ENCODE assay signal across 27 cellular contexts in the genomic region with DNA sequence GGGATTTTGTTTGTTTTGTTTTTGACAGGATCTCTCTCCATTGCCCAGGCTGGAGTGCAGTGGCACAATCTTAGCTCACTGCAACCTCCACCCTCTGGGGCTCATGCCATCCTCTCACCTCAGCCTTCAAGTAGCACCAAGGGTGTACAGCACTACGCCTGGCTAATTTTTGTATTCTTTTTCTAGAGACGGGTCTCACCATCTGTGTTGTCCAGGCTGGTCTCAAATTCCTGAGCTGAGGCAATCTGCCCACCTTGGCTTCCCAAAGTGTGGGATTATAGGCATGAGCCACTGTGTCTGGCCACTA.
"Had no signal": no experiment of that assay in that cellular context is flagged by ENCODE, and none has a peak within 500 bp of the region (broad histone marks: within the 10 kb centered on the region; RNA-seq: fewer than 3 reads in every experiment).

No MANE protein-coding gene starts in this region.

- H3K4me1 ChIP-seq: adrenal gland, ascending aorta, esophagus muscularis mucosa, foreskin keratinocyte, lower lobe of right lung, tibial nerve had no signal

- H3K4me1 Mint-ChIP-seq: activated CD4-positive, alpha-beta T cell treated with anti-CD3 and anti-CD28 coated beads for 36 hours; activated naive CD8-positive, alpha-beta T cell treated with anti-CD3 and anti-CD28 coated beads for 36 hours; brain had no signal

- H3K4me3 ChIP-seq: adrenal gland, ascending aorta, esophagus muscularis mucosa, heart right ventricle, lower lobe of right lung, right atrium auricular region, spleen, tibial nerve had no signal

- H3K27ac ChIP-seq: adrenal gland, ascending aorta, esophagus muscularis mucosa, foreskin keratinocyte, heart right ventricle, lower lobe of right lung, right atrium auricular region, tibial nerve had no signal

- H3K27ac Mint-ChIP-seq: activated CD4-positive, alpha-beta T cell treated with anti-CD3 and anti-CD28 coated beads for 36 hours; activated naive CD4-positive, alpha-beta T cell treated with anti-CD3 and anti-CD28 coated beads for 36 hours; activated naive CD8-positive, alpha-beta T cell treated with anti-CD3 and anti-CD28 coated beads for 36 hours; activated T-helper 1 cell treated with anti-CD3 and anti-CD28 coated beads, Interleukin-12 subunit alpha, Interleukin-12 subunit beta, Interleukin-2, Interleukin-4 antibody, amounts not matched to agents 30 ng/mL and 10 ng/mL and 1 ng/mL, durations not matched to agents 14 hours and 24 hours and 36 hours; brain; T-helper 2 cell treated with Interferon-gamma antibody and Interleukin-4, amounts not matched to agents 5 μg/mL and 100 μg/mL, for 36 hours had no signal

- ATAC-seq: activated CD4-positive, alpha-beta T cell treated with anti-CD3 and anti-CD28 coated beads for 36 hours; foreskin keratinocyte; heart right ventricle; left lobe of liver had no signal

- H3K36me3 ChIP-seq: adrenal gland, ascending aorta, esophagus muscularis mucosa, lower lobe of right lung, right atrium auricular region, tibial nerve had no signal

- H3K4me3 Mint-ChIP-seq: activated B cell treated with CpG ODN at 0.5 μM for 24 hours; activated CD4-positive, alpha-beta T cell treated with anti-CD3 and anti-CD28 coated beads for 36 hours; activated naive CD4-positive, alpha-beta T cell treated with anti-CD3 and anti-CD28 coated beads for 36 hours; activated naive CD8-positive, alpha-beta T cell treated with anti-CD3 and anti-CD28 coated beads for 36 hours; activated T-helper 1 cell treated with anti-CD3 and anti-CD28 coated beads, Interleukin-12 subunit alpha, Interleukin-12 subunit beta, Interleukin-2, Interleukin-4 antibody, amounts not matched to agents 30 ng/mL and 10 ng/mL and 1 ng/mL, durations not matched to agents 14 hours and 24 hours and 36 hours; brain; neural crest cell; T-helper 2 cell treated with Interferon-gamma antibody and Interleukin-4, amounts not matched to agents 5 μg/mL and 100 μg/mL, for 36 hours had no signal

- H3K36me3 Mint-ChIP-seq: brain had no signal

- H3K9me3 ChIP-seq: adrenal gland, ascending aorta, esophagus muscularis mucosa, heart right ventricle, lower lobe of right lung, right atrium auricular region, spleen, tibial nerve had no signal

- H3K27me3 Mint-ChIP-seq: activated CD4-positive, alpha-beta T cell treated with anti-CD3 and anti-CD28 coated beads for 36 hours; activated naive CD8-positive, alpha-beta T cell treated with anti-CD3 and anti-CD28 coated beads for 36 hours had no signal

- DNase-seq: activated B cell treated with CpG ODN at 0.5 μM for 24 hours; activated CD4-positive, alpha-beta T cell treated with anti-CD3 and anti-CD28 coated beads for 36 hours; activated CD8-positive, alpha-beta memory T cell treated with anti-CD3 and anti-CD28 coated beads for 24 hours; activated effector memory CD4-positive, alpha-beta T cell treated with anti-CD3 and anti-CD28 coated beads, Interleukin-2, amount 50 U/mL, for 16 hours; activated naive CD4-positive, alpha-beta T cell treated with anti-CD3 and anti-CD28 coated beads for 36 hours; activated naive CD8-positive, alpha-beta T cell treated with anti-CD3 and anti-CD28 coated beads for 36 hours; activated T-cell treated with anti-CD3 and anti-CD28 coated beads, Interleukin-2, amount 50 U/mL, for 1 hour; adrenal gland; cortex of kidney; foreskin keratinocyte; heart right ventricle; kidney glomerular epithelial cell; lower lobe of right lung; mesenchymal stem cell; occipital lobe; spleen; stimulated activated naive CD4-positive, alpha-beta T cell treated with Interleukin-2 at 50 U/mL for 16 hours; T-helper 1 cell had no signal

- H3K27me3 ChIP-seq: adrenal gland, ascending aorta, esophagus muscularis mucosa, foreskin keratinocyte, right atrium auricular region, tibial nerve had no signal

- H3K9me3 Mint-ChIP-seq: activated B cell treated with CpG ODN at 0.5 μM for 24 hours; activated naive CD4-positive, alpha-beta T cell treated with anti-CD3 and anti-CD28 coated beads for 36 hours; activated naive CD8-positive, alpha-beta T cell treated with anti-CD3 and anti-CD28 coated beads for 36 hours; activated T-helper 1 cell treated with anti-CD3 and anti-CD28 coated beads, Interleukin-12 subunit alpha, Interleukin-12 subunit beta, Interleukin-2, Interleukin-4 antibody, amounts not matched to agents 30 ng/mL and 10 ng/mL and 1 ng/mL, durations not matched to agents 14 hours and 24 hours and 36 hours; neural crest cell; T-helper 2 cell treated with Interferon-gamma antibody and Interleukin-4, amounts not matched to agents 5 μg/mL and 100 μg/mL, for 36 hours had no signal
